Comparison of ENCODE assay signal across 1 cellular context in the genomic region with DNA sequence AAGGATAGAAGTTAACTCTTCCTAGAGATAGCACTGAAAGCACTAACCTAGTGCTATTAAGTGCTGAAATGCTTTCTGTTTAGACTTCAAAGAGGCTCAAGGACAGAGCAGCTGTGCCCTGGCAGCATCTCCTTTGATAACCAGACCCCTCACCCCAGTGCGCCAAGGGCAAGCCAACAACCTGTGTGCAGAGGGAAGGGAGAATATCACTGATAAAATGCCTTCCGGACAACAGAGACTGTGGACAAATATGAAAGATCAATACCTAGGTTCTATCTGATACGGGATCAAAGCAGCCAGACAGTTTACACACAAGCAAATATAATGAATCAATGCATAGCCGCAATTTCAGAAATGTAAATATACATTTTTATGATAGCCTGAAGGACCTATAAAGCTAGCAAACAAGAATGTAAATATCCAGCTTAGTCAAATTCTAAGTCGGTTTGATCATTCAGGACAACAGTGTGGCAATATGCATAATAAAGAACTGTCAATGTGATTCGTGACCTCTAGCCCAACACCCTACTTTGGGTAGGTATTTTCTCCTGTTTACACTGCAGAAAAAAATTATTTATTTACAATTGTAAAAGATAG.
A peak's percentile ranks its signal among the peaks of the same experiment; 100 is the strongest.
TF ChIP-seq lines count a peak whose summit lies in the region.

No MANE protein-coding gene starts in this region.

TF ChIP-seq in HepG2, 621 proteins besides CTCF, POLR2A, EP300 and RAD21 (continued from another document and continues in another):
- TF ChIP-seq, protein P1, sequence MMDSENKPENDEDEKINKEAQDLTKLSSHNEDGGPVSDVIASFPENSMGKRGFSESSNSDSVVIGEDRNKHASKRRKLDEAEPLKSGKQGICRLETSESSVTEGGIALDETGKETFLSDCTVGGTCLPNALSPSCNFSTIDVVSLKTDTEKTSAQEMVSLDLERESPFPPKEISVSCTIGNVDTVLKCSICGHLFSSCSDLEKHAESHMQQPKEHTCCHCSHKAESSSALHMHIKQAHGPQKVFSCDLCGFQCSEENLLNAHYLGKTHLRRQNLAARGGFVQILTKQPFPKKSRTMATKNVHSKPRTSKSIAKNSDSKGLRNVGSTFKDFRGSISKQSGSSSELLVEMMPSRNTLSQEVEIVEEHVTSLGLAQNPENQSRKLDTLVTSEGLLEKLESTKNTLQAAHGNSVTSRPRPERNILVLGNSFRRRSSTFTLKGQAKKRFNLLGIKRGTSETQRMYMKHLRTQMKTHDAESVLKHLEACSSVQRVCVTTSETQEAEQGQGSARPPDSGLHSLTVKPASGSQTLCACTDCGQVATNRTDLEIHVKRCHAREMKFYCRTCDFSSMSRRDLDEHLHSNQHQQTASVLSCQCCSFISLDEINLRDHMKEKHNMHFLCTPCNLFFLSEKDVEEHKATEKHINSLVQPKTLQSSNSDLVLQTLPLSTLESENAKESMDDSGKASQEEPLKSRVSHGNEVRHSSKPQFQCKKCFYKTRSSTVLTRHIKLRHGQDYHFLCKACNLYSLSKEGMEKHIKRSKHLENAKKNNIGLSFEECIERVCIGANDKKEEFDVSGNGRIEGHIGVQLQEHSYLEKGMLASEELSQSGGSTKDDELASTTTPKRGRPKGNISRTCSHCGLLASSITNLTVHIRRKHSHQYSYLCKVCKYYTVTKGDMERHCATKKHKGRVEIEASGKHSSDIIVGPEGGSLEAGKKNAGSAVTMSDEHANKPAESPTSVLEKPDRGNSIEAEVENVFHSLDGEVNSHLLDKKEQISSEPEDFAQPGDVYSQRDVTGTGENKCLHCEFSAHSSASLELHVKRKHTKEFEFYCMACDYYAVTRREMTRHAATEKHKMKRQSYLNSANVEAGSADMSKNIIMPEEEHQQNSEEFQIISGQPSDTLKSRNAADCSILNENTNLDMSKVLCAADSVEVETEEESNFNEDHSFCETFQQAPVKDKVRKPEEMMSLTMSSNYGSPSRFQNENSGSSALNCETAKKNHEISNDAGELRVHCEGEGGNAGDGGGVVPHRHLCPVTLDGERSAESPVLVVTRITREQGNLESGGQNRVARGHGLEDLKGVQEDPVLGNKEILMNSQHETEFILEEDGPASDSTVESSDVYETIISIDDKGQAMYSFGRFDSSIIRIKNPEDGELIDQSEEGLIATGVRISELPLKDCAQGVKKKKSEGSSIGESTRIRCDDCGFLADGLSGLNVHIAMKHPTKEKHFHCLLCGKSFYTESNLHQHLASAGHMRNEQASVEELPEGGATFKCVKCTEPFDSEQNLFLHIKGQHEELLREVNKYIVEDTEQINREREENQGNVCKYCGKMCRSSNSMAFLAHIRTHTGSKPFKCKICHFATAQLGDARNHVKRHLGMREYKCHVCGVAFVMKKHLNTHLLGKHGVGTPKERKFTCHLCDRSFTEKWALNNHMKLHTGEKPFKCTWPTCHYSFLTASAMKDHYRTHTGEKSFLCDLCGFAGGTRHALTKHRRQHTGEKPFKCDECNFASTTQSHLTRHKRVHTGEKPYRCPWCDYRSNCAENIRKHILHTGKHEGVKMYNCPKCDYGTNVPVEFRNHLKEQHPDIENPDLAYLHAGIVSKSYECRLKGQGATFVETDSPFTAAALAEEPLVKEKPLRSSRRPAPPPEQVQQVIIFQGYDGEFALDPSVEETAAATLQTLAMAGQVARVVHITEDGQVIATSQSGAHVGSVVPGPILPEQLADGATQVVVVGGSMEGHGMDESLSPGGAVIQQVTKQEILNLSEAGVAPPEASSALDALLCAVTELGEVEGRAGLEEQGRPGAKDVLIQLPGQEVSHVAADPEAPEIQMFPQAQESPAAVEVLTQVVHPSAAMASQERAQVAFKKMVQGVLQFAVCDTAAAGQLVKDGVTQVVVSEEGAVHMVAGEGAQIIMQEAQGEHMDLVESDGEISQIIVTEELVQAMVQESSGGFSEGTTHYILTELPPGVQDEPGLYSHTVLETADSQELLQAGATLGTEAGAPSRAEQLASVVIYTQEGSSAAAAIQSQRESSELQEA (CRISPR knock-in tag; IDR thresholded peaks at IDR 0.05; ENCODE audit: not compliant biosample characterization) = no peak
- TF ChIP-seq, protein P2, sequence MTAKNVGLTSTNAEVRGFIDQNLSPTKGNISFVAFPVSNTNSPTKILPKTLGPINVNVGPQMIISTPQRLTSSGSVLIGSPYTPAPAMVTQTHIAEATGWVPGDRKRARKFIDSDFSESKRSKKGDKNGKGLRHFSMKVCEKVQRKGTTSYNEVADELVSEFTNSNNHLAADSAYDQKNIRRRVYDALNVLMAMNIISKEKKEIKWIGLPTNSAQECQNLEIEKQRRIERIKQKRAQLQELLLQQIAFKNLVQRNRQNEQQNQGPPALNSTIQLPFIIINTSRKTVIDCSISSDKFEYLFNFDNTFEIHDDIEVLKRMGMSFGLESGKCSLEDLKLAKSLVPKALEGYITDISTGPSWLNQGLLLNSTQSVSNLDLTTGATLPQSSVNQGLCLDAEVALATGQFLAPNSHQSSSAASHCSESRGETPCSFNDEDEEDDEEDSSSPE (CRISPR knock-in tag; IDR thresholded peaks at IDR 0.05) = peak; percentile 45; the same call in 1 of the 2 replicates
- TF ChIP-seq NR2F2 (IDR thresholded peaks at IDR 0.05; ENCODE audit: borderline replicate concordance, low read depth) (peak; percentile 100), FOXK2 (IDR thresholded peaks at IDR 0.05) (peak; percentile 98), ZFAT (CRISPR knock-in tag; conservative IDR thresholded peaks at IDR 0.05) (no peak), MBD4 (IDR thresholded peaks at IDR 0.05; ENCODE audit: borderline replicate concordance, low read length) (peak; percentile 100), NFIC (IDR thresholded peaks at IDR 0.05; ENCODE audit: low read length) (peak; percentile 100), MXD3 (CRISPR knock-in tag; IDR thresholded peaks at IDR 0.05) (0 out of 2 replicates have a peak, but pooled peaks have one; percentile 67), ZNF678 (CRISPR knock-in tag; IDR thresholded peaks at IDR 0.05) (0 out of 2 replicates have a peak, but pooled peaks have one; percentile 27), ZNF563 (CRISPR knock-in tag; IDR thresholded peaks at IDR 0.05) (no peak; the same call in 1 of the 2 replicates), SMAD9 (CRISPR knock-in tag; IDR thresholded peaks at IDR 0.05) (no peak), ZNF30 (CRISPR knock-in tag; IDR thresholded peaks at IDR 0.05) (no peak; the same call in 1 of the 2 replicates), NR2C2 (CRISPR knock-in tag; IDR thresholded peaks at IDR 0.05; ENCODE audit: borderline replicate concordance) (peak; percentile 89), MATR3 (CRISPR knock-in tag; IDR thresholded peaks at IDR 0.05) (no peak), ZNF546 (CRISPR knock-in tag; conservative IDR thresholded peaks at IDR 0.05) (no peak), NBN (conservative IDR thresholded peaks at IDR 0.05) (no peak), KLF6 (CRISPR knock-in tag; IDR thresholded peaks at IDR 0.05) (no peak; the same call in 1 of the 2 replicates), UBTF (CRISPR knock-in tag; IDR thresholded peaks at IDR 0.05) (peak; percentile 59), ZBTB38 (CRISPR knock-in tag; IDR thresholded peaks at IDR 0.05) (peak; percentile 69; the same call in 1 of the 2 replicates), LCORL (IDR thresholded peaks at IDR 0.05) (peak; percentile 88; the same call in 1 of the 2 replicates), LCORL (CRISPR knock-in tag; IDR thresholded peaks at IDR 0.05) (peak; percentile 96), HDAC2 (CRISPR knock-in tag; IDR thresholded peaks at IDR 0.05) (peak; percentile 100), ZNF225 (CRISPR knock-in tag; IDR thresholded peaks at IDR 0.05) (no peak), MYNN (CRISPR knock-in tag; IDR thresholded peaks at IDR 0.05; ENCODE audit: low read depth) (0 out of 2 replicates have a peak, but pooled peaks have one; percentile 81), ZNF772 (CRISPR knock-in tag; IDR thresholded peaks at IDR 0.05) (peak; percentile 80; the same call in 1 of the 2 replicates), ZNF274 (CRISPR knock-in tag; IDR thresholded peaks at IDR 0.05) (peak; percentile 64; the same call in 1 of the 2 replicates), IRX3 (CRISPR knock-in tag; IDR thresholded peaks at IDR 0.05; ENCODE audit: borderline replicate concordance, low read depth) (peak; percentile 81; the same call in 1 of the 2 replicates), ZNF124 (CRISPR knock-in tag; IDR thresholded peaks at IDR 0.05) (peak; percentile 92; the same call in 1 of the 2 replicates)
- TF ChIP-seq, protein P3, sequence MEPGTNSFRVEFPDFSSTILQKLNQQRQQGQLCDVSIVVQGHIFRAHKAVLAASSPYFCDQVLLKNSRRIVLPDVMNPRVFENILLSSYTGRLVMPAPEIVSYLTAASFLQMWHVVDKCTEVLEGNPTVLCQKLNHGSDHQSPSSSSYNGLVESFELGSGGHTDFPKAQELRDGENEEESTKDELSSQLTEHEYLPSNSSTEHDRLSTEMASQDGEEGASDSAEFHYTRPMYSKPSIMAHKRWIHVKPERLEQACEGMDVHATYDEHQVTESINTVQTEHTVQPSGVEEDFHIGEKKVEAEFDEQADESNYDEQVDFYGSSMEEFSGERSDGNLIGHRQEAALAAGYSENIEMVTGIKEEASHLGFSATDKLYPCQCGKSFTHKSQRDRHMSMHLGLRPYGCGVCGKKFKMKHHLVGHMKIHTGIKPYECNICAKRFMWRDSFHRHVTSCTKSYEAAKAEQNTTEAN (CRISPR knock-in tag; conservative IDR thresholded peaks at IDR 0.05) = peak; percentile 95
- TF ChIP-seq, protein P4, sequence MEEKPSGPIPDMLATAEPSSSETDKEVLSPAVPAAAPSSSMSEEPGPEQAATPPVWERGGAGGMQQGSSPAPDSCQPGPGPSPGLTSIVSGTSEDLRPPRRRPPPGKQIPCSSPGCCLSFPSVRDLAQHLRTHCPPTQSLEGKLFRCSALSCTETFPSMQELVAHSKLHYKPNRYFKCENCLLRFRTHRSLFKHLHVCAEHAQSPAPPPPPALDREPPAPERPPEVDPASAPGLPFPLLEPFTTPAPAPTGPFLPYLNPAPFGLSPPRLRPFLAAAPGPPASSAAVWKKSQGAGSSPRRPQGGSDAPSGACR (CRISPR knock-in tag; IDR thresholded peaks at IDR 0.05) = peak; percentile 96
